6 cellular contexts compared by ENCODE assay signal in the genomic region with DNA sequence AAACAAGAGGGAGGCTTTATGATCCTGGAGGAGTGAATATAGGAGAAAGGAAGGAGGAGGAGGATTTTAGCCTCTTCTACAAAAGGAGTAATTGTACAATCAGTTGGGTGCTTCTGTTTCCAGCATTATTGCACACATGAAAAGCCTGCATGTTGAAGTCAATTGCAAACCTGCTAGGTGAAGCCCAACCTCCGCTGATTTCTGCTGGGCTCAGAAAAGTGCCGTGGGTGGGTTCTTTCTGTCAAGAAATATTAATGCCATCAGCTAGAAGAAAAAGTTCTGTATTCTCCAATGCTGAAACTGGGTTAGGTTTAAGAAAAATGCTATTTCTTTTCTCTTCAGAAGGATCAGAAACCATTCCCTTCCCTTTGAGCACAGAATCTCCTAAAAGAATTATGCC.
A peak's percentile ranks its signal among the peaks of the same experiment; 100 is the strongest.
DNase-seq lines count a peak whose midpoint lies in the region; ATAC-seq, FAIRE-seq and TF ChIP-seq lines count a peak whose summit lies in the region.
"Not testable (repeated sequence)": the region's sequence is repeated elsewhere in the genome, so short reads cannot be mapped to it uniquely, and the experiment has no call there.

No MANE protein-coding gene starts in this region.

- H3K4me3 ChIP-seq in A549; HEK293 (ENCODE audit: low read depth, low read length); H1 (ENCODE audit: extremely low read depth in 1 of 4, insufficient read depth in 2 of 4, low read depth in 3 of 4, low read length in 4 of 4): not testable (repeated sequence)

- not testable (repeated sequence) for H3K23me2 ChIP-seq in H1 (ENCODE audit: low read depth, low read length)

- not testable (repeated sequence) for H3K4ac ChIP-seq in H1 (replicated peaks; ENCODE audit: insufficient read length, low read depth, low read length)

- not testable (repeated sequence) for H2AK5ac ChIP-seq in H1 (ENCODE audit: low read depth, low read length)

- H2BK5ac ChIP-seq in H1 (ENCODE audit: low read depth, low read length), result not testable (repeated sequence)

- not testable (repeated sequence) for H2BK20ac ChIP-seq in H1 (ENCODE audit: low read length)

- not testable (repeated sequence) for H2BK120ac ChIP-seq in H1 (replicated peaks; ENCODE audit: low read depth, low read length)

- H2BK15ac ChIP-seq in H1 (ENCODE audit: low read length), result not testable (repeated sequence)

- not testable (repeated sequence) for H3K36me3 ChIP-seq in HEK293 (ENCODE audit: control insufficient read depth in 2 of 2, insufficient read depth in 1 of 2, low read length in 2 of 2); H1 (ENCODE audit: control insufficient read depth in 2 of 4, insufficient read depth in 4 of 4, low read length in 3 of 4)

- H4K20me1 ChIP-seq in H1 (replicated peaks in 1 of 2; ENCODE audit: control insufficient read depth in 1 of 2, insufficient read depth in 2 of 2, low read length in 2 of 2), result not testable (repeated sequence)

- not testable (repeated sequence) for H3K79me2 ChIP-seq in H1 (ENCODE audit: control insufficient read depth in 1 of 2, insufficient read depth in 2 of 2, low read length in 2 of 2)

- not testable (repeated sequence) for H4K5ac ChIP-seq in H1 (ENCODE audit: insufficient read length, low read depth, low read length)

- not testable (repeated sequence) for H3K23ac ChIP-seq in H1 (ENCODE audit: insufficient read length)

- not testable (repeated sequence) for H4K8ac ChIP-seq in H1 (ENCODE audit: extremely low read depth, insufficient read depth, low read length)

- 3% methylated on average over 2 of the region's 2 CpGs for WGBS in A549 (ENCODE audit: missing lambda C conversion rate)
- no CpG with 5 or more reads among the region's 2 CpGs for WGBS in H1 (ENCODE audit: extremely low coverage in 1 of 2, insufficient coverage in 1 of 2, insufficient read length in 1 of 2, insufficient replicate concordance in 2 of 2, low coverage in 1 of 2, low lambda C conversion rate in 2 of 2, missing lambda C conversion rate in 1 of 2), 2 experiments

- FAIRE-seq in A549 (lab: Jason Lieb, UNC), result peak; percentile 98
- peak; percentile 13 for FAIRE-seq in H1 (lab: Jason Lieb, UNC)

- not testable (repeated sequence) for H3K14ac ChIP-seq in H1 (ENCODE audit: insufficient read length)

- not testable (repeated sequence) for H3K56ac ChIP-seq in H1 (replicated peaks; ENCODE audit: insufficient read length, low read depth, low read length)

- H3K27me3 ChIP-seq in H1 (replicated peaks in 1 of 4; ENCODE audit: control insufficient read depth in 3 of 4, extremely low read depth in 1 of 4, insufficient read depth in 3 of 4, low read length in 3 of 4), result not testable (repeated sequence)

- CTCF ChIA-PET in A549 (lab: Yijun Ruan, JAX); HEK293 (lab: Yijun Ruan, JAX); H1 (lab: Charles Lee; ENCODE audit: partially characterized antibody): not testable (repeated sequence)

- DNase-seq in A549 (ENCODE audit: low read depth in 1 of 2, low spot score in 1 of 2); H1 (ENCODE audit: low read depth in 1 of 2, low spot score in 2 of 2): not testable (repeated sequence)
- DNase-seq in caudate nucleus (lab: John Stamatoyannopoulos, UW) (peak in 35 of 61 donors; percentile 0 to 78 (median 6)), head of caudate nucleus (peak in 40 of 42 donors; percentile 5 to 76 (median 42)), putamen (ENCODE audit: low spot score) (peak; percentile 64)

- H3K4me2 ChIP-seq in A549; H1 (ENCODE audit: insufficient read depth in 1 of 2, low read depth in 2 of 2, low read length in 2 of 2): not testable (repeated sequence)

- not testable (repeated sequence) for H3K9me3 ChIP-seq in A549; HEK293 (ENCODE audit: control insufficient read depth, insufficient read depth, low read depth, low read length)
- H3K9me3 ChIP-seq in H1 (ENCODE audit: insufficient read depth in 2 of 2, low read depth in 1 of 2, low read length in 1 of 2), result peaks cover 11 to 13% of the 10 kb centered on the region in 2 experiments

- not testable (repeated sequence) for TF ChIP-seq EP300 in A549 (IDR thresholded peaks at IDR 0.05); H1 (IDR thresholded peaks at IDR 0.05; ENCODE audit: borderline replicate concordance in 1 of 2, low read depth in 2 of 2, low read length in 2 of 2)

- not testable (repeated sequence) for H3K27ac ChIP-seq in A549; HEK293 (ENCODE audit: extremely low read depth, low read depth, low read length); H1 (ENCODE audit: low read depth, low read length)
- peak overlapping the region; percentile 44 for H3K27ac ChIP-seq in caudate nucleus (ENCODE audit: low read depth, low read length)

- not testable (repeated sequence) for H4K91ac ChIP-seq in H1 (replicated peaks; ENCODE audit: insufficient read length, low read length)

- not testable (repeated sequence) for TF ChIP-seq POLR2A in A549 (IDR thresholded peaks at IDR 0.05; ENCODE audit: low read length); H1 (IDR thresholded peaks at IDR 0.05; ENCODE audit: control extremely low read depth in 1 of 2, low read depth in 2 of 2, low read length in 2 of 2)

- ATAC-seq in A549, result not testable (repeated sequence)

- not testable (repeated sequence) for H2AFZ ChIP-seq in H1 (ENCODE audit: low read length)

- H3K18ac ChIP-seq in H1 (ENCODE audit: extremely low read depth, low read length), result not testable (repeated sequence)

- intact Hi-C loops in head of caudate nucleus (cut with DNase I), result not testable (repeated sequence)

- H3K9ac ChIP-seq in H1 (replicated peaks in 1 of 4; ENCODE audit: extremely low read depth in 1 of 4, low read depth in 3 of 4, low read length in 3 of 4), result not testable (repeated sequence)

- not testable (repeated sequence) for TF ChIP-seq RAD21 in A549 (conservative IDR thresholded peaks at IDR 0.05 in 1 of 2, IDR thresholded peaks at IDR 0.05 in 1 of 2); H1 (IDR thresholded peaks at IDR 0.05 in 1 of 2, conservative IDR thresholded peaks at IDR 0.05 in 1 of 2; ENCODE audit: low read depth in 2 of 2, low read length in 2 of 2)

- not testable (repeated sequence) for H3K79me1 ChIP-seq in H1 (ENCODE audit: low read depth, low read length)

- not testable (repeated sequence) for H3K4me1 ChIP-seq in A549; HEK293 (ENCODE audit: control insufficient read depth, insufficient read depth, low read length); H1 (replicated peaks in 1 of 4; ENCODE audit: control insufficient read depth in 3 of 4, insufficient read depth in 4 of 4, low read length in 3 of 4)

- H2BK12ac ChIP-seq in H1 (ENCODE audit: low read depth, low read length), result not testable (repeated sequence)

- TF ChIP-seq CTCF in A549 (IDR thresholded peaks at IDR 0.05); HEK293 (tag by site-specific recombination; IDR thresholded peaks at IDR 0.05); H1 (IDR thresholded peaks at IDR 0.05; ENCODE audit: control extremely low read depth in 1 of 3, insufficient read depth in 1 of 3, low read depth in 1 of 3, low read length in 3 of 3): not testable (repeated sequence)

- POLR2A ChIA-PET in A549 (lab: Yijun Ruan, JAX); HEK293 (lab: Yijun Ruan, JAX); H1 (lab: Charles Lee; ENCODE audit: partially characterized antibody): not testable (repeated sequence)

TF ChIP-seq in HEK293, 187 proteins besides CTCF, POLR2A, EP300 and RAD21:
- TF ChIP-seq, protein P1, sequence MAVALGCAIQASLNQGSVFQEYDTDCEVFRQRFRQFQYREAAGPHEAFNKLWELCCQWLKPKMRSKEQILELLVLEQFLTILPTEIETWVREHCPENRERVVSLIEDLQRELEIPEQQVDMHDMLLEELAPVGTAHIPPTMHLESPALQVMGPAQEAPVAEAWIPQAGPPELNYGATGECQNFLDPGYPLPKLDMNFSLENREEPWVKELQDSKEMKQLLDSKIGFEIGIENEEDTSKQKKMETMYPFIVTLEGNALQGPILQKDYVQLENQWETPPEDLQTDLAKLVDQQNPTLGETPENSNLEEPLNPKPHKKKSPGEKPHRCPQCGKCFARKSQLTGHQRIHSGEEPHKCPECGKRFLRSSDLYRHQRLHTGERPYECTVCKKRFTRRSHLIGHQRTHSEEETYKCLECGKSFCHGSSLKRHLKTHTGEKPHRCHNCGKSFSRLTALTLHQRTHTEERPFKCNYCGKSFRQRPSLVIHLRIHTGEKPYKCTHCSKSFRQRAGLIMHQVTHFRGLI (tag by site-specific recombination; IDR thresholded peaks at IDR 0.05), result 0 out of 2 replicates have a peak, but pooled peaks have one; percentile 45
